ENCODE assay signal across 1 cellular context in genomic region chrX:154540897-154541535, GRCh38.
A peak's percentile ranks its signal among the peaks of the same experiment; 100 is the strongest.
TF ChIP-seq lines count a peak whose summit lies in the region.

No MANE protein-coding gene starts in this region.

TF ChIP-seq in HepG2, 621 proteins besides CTCF, POLR2A, EP300 and RAD21 (continued from another document):
- TF ChIP-seq KDM5B (CRISPR knock-in tag; IDR thresholded peaks at IDR 0.05; ENCODE audit: borderline replicate concordance) (no peak), SOX13 (IDR thresholded peaks at IDR 0.05) (no peak), SOX13 (CRISPR knock-in tag; conservative IDR thresholded peaks at IDR 0.05 in 1 of 2, IDR thresholded peaks at IDR 0.05 in 1 of 2) (peak in 1 of 2 experiments; percentile 24; a peak in 1 of 4 replicates), IRF2 (CRISPR knock-in tag; IDR thresholded peaks at IDR 0.05) (peak; percentile 37; the same call in 1 of the 2 replicates), ZSCAN20 (CRISPR knock-in tag; IDR thresholded peaks at IDR 0.05; ENCODE audit: borderline replicate concordance) (no peak), HNRNPL (IDR thresholded peaks at IDR 0.05; ENCODE audit: low read depth, low read length) (no peak), HDAC1 (CRISPR knock-in tag; IDR thresholded peaks at IDR 0.05) (peak; percentile 52), EEA1 (CRISPR knock-in tag; IDR thresholded peaks at IDR 0.05; ENCODE audit: borderline replicate concordance) (no peak), FOXP4 (CRISPR knock-in tag; IDR thresholded peaks at IDR 0.05) (peak; percentile 47), ZSCAN25 (CRISPR knock-in tag; IDR thresholded peaks at IDR 0.05) (peak; percentile 21; the same call in 1 of the 2 replicates), TBX2 (CRISPR knock-in tag; IDR thresholded peaks at IDR 0.05; ENCODE audit: borderline replicate concordance) (peak; percentile 33; the same call in 1 of the 2 replicates), GZF1 (CRISPR knock-in tag; IDR thresholded peaks at IDR 0.05) (no peak), CEBPB (IDR thresholded peaks at IDR 0.05; ENCODE audit: borderline replicate concordance, low read depth, low read length) (no peak), NFE2 (CRISPR knock-in tag; IDR thresholded peaks at IDR 0.05) (peak; percentile 41; the same call in 1 of the 2 replicates), ZBED4 (CRISPR knock-in tag; IDR thresholded peaks at IDR 0.05; ENCODE audit: borderline replicate concordance) (no peak), FLYWCH1 (CRISPR knock-in tag; IDR thresholded peaks at IDR 0.05) (no peak), ZNF33B (CRISPR knock-in tag; IDR thresholded peaks at IDR 0.05) (no peak), ZMYM3 (CRISPR knock-in tag; IDR thresholded peaks at IDR 0.05) (no peak), MEF2D (CRISPR knock-in tag; IDR thresholded peaks at IDR 0.05) (no peak), HMG20B (CRISPR knock-in tag; conservative IDR thresholded peaks at IDR 0.05) (peak; percentile 54; the same call in 1 of the 2 replicates), ARID5B (CRISPR knock-in tag; IDR thresholded peaks at IDR 0.05) (peak; percentile 69)
- TF ChIP-seq, protein P1, sequence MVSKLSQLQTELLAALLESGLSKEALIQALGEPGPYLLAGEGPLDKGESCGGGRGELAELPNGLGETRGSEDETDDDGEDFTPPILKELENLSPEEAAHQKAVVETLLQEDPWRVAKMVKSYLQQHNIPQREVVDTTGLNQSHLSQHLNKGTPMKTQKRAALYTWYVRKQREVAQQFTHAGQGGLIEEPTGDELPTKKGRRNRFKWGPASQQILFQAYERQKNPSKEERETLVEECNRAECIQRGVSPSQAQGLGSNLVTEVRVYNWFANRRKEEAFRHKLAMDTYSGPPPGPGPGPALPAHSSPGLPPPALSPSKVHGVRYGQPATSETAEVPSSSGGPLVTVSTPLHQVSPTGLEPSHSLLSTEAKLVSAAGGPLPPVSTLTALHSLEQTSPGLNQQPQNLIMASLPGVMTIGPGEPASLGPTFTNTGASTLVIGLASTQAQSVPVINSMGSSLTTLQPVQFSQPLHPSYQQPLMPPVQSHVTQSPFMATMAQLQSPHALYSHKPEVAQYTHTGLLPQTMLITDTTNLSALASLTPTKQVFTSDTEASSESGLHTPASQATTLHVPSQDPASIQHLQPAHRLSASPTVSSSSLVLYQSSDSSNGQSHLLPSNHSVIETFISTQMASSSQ (IDR thresholded peaks at IDR 0.05; ENCODE audit: low read depth): no peak
- TF ChIP-seq, protein P1 (CRISPR knock-in tag; IDR thresholded peaks at IDR 0.05; ENCODE audit: borderline replicate concordance): peak; percentile 21; the same call in 1 of the 2 replicates
- TF ChIP-seq, protein P2, sequence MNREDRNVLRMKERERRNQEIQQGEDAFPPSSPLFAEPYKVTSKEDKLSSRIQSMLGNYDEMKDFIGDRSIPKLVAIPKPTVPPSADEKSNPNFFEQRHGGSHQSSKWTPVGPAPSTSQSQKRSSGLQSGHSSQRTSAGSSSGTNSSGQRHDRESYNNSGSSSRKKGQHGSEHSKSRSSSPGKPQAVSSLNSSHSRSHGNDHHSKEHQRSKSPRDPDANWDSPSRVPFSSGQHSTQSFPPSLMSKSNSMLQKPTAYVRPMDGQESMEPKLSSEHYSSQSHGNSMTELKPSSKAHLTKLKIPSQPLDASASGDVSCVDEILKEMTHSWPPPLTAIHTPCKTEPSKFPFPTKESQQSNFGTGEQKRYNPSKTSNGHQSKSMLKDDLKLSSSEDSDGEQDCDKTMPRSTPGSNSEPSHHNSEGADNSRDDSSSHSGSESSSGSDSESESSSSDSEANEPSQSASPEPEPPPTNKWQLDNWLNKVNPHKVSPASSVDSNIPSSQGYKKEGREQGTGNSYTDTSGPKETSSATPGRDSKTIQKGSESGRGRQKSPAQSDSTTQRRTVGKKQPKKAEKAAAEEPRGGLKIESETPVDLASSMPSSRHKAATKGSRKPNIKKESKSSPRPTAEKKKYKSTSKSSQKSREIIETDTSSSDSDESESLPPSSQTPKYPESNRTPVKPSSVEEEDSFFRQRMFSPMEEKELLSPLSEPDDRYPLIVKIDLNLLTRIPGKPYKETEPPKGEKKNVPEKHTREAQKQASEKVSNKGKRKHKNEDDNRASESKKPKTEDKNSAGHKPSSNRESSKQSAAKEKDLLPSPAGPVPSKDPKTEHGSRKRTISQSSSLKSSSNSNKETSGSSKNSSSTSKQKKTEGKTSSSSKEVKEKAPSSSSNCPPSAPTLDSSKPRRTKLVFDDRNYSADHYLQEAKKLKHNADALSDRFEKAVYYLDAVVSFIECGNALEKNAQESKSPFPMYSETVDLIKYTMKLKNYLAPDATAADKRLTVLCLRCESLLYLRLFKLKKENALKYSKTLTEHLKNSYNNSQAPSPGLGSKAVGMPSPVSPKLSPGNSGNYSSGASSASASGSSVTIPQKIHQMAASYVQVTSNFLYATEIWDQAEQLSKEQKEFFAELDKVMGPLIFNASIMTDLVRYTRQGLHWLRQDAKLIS (CRISPR knock-in tag; IDR thresholded peaks at IDR 0.05): no peak; the same call in 1 of the 2 replicates
- TF ChIP-seq, protein P3, sequence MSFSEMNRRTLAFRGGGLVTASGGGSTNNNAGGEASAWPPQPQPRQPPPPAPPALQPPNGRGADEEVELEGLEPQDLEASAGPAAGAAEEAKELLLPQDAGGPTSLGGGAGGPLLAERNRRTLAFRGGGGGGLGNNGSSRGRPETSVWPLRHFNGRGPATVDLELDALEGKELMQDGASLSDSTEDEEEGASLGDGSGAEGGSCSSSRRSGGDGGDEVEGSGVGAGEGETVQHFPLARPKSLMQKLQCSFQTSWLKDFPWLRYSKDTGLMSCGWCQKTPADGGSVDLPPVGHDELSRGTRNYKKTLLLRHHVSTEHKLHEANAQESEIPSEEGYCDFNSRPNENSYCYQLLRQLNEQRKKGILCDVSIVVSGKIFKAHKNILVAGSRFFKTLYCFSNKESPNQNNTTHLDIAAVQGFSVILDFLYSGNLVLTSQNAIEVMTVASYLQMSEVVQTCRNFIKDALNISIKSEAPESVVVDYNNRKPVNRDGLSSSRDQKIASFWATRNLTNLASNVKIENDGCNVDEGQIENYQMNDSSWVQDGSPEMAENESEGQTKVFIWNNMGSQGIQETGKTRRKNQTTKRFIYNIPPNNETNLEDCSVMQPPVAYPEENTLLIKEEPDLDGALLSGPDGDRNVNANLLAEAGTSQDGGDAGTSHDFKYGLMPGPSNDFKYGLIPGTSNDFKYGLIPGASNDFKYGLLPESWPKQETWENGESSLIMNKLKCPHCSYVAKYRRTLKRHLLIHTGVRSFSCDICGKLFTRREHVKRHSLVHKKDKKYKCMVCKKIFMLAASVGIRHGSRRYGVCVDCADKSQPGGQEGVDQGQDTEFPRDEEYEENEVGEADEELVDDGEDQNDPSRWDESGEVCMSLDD (CRISPR knock-in tag; IDR thresholded peaks at IDR 0.05; ENCODE audit: borderline replicate concordance): no peak
